In genomic region chr5:14851067-14851422, GRCh38 we compare ENCODE assay signal across 35 cellular contexts. TPM values are rescaled to one million over a fixed set of nuclear protein-coding genes. Genes with fewer than 3 reads are reported as not detected.
DNase-seq lines count a peak whose midpoint lies in the region; ATAC-seq, FAIRE-seq and TF ChIP-seq lines count a peak whose summit lies in the region.
"Had no signal": no experiment of that assay in that cellular context is flagged by ENCODE, and none has a peak within 500 bp of the region (broad histone marks: within the 10 kb centered on the region; RNA-seq: fewer than 3 reads in every experiment).

No MANE protein-coding gene starts in this region.

- no peak overlapping the region for H3K4me3 Mint-ChIP-seq in activated T-cell treated with anti-CD3 and anti-CD28 coated beads, Interleukin-2, amount 50 U/mL, for 24 hours
- H3K4me3 Mint-ChIP-seq in activated T-cell treated with anti-CD3 and anti-CD28 coated beads, Interleukin-2, amount 50 U/mL, for 4 hours: no peak overlapping the region
- H3K4me3 Mint-ChIP-seq: activated CD8-positive, alpha-beta memory T cell treated with anti-CD3 and anti-CD28 coated beads, Interleukin-2, amount 10 ng/mL, durations not matched to agents 7 days and 5 days; activated T-helper 1 cell treated with anti-CD3 and anti-CD28 coated beads, Interleukin-12 subunit alpha, Interleukin-12 subunit beta, Interleukin-2, Interleukin-4 antibody, amounts not matched to agents 30 ng/mL and 10 ng/mL and 1 ng/mL, durations not matched to agents 14 hours and 24 hours and 36 hours; CD8-positive, alpha-beta memory T cell; naive thymus-derived CD4-positive, alpha-beta T cell had no signal

- no peaks in the 10 kb centered on the region for H3K36me3 ChIP-seq in K562 (ENCODE audit: control insufficient read depth, insufficient read depth, low read length)
- no peaks in the 10 kb centered on the region for H3K36me3 ChIP-seq in hepatocyte (replicated peaks; ENCODE audit: insufficient read depth, low read depth)
- H3K36me3 ChIP-seq in gastrocnemius medialis: no peaks in the 10 kb centered on the region
- H3K36me3 ChIP-seq: ovary, WERI-Rb-1 had no signal

- no peak for ATAC-seq in activated T-cell treated with anti-CD3 and anti-CD28 coated beads, Interleukin-2, amount 50 U/mL, for 4 hours
- peak; percentile 52 for ATAC-seq in K562
- ATAC-seq in gastrocnemius medialis: no peak
- no peak for ATAC-seq in GM18519 (IDR thresholded peaks at IDR 0.05; ENCODE audit: low FRiP score, unreplicated experiment)
- ATAC-seq: activated CD8-positive, alpha-beta memory T cell treated with anti-CD3 and anti-CD28 coated beads, Interleukin-2, amount 10 ng/mL, durations not matched to agents 7 days and 5 days; naive thymus-derived CD4-positive, alpha-beta T cell; sciatic nerve had no signal

- peaks cover 13% of the 10 kb centered on the region for H4K20me1 ChIP-seq in K562 (replicated peaks; ENCODE audit: control insufficient read depth, insufficient read depth, low read length)
- H4K20me1 ChIP-seq in hepatocyte (ENCODE audit: insufficient read depth, poor library complexity, severe bottlenecking): no peaks in the 10 kb centered on the region

- no peak for TF ChIP-seq EP300 in K562 (IDR thresholded peaks at IDR 0.05; ENCODE audit: low read length)

- DNase-seq in activated T-cell treated with anti-CD3 and anti-CD28 coated beads, Interleukin-2, amount 50 U/mL, for 24 hours: no peak
- no peak for DNase-seq in activated T-cell treated with anti-CD3 and anti-CD28 coated beads, Interleukin-2, amount 50 U/mL, for 4 hours
- DNase-seq in K562 (ENCODE audit: extremely low read depth in 1 of 4, low spot score in 3 of 4) (no peak), hepatocyte (ENCODE audit: low spot score) (peak; percentile 48), gastrocnemius medialis (no peak), SHP77 treated with DMSO at 0.1 percent for 48 hours (lab: John Stamatoyannopoulos, UW) (no peak), D721Med (ENCODE audit: insufficient read length, low spot score) (no peak)
- DNase-seq: activated CD4-positive, alpha-beta T cell treated with anti-CD3 and anti-CD28 coated beads, Interleukin-2, amount 50 U/mL, for 1 hour; activated CD8-positive, alpha-beta memory T cell treated with anti-CD3 and anti-CD28 coated beads, Interleukin-2, amount 10 ng/mL, durations not matched to agents 7 days and 5 days; activated naive CD4-positive, alpha-beta T cell treated with anti-CD3 and anti-CD28 coated beads, Interleukin-2, amount 50 U/mL, for 16 hours; CD8-positive, alpha-beta memory T cell; central memory CD4-positive, alpha-beta T cell; DMS153; dorsolateral prefrontal cortex; GF-D8; glutamatergic neuron; GOT3; Kasumi-1; left cardiac atrium; naive thymus-derived CD4-positive, alpha-beta T cell; NCI-H187; NCI-H526 treated with DMSO at 0.1 percent for 48 hours; ovary; RPMI8226; stimulated activated CD4-positive, alpha-beta T cell treated with anti-CD3 and anti-CD28 coated beads, Interleukin-15, amount 100 ng/mL, for 24 hours; stomach; T-helper 2 cell; tibial artery; WERI-Rb-1 had no signal

- peaks cover 52% of the 10 kb centered on the region for H3K36me3 Mint-ChIP-seq in activated T-cell treated with anti-CD3 and anti-CD28 coated beads, Interleukin-2, amount 50 U/mL, for 24 hours (ENCODE audit: low read depth)
- peaks cover 27% of the 10 kb centered on the region for H3K36me3 Mint-ChIP-seq in activated T-cell treated with anti-CD3 and anti-CD28 coated beads, Interleukin-2, amount 50 U/mL, for 4 hours (ENCODE audit: insufficient read depth)
- H3K36me3 Mint-ChIP-seq: activated CD8-positive, alpha-beta memory T cell treated with anti-CD3 and anti-CD28 coated beads, Interleukin-2, amount 10 ng/mL, durations not matched to agents 7 days and 5 days had no signal

- no peaks in the 10 kb centered on the region for H3K79me2 ChIP-seq in K562 (ENCODE audit: control insufficient read depth, insufficient read depth, low read length)
- peaks cover 27% of the 10 kb centered on the region for H3K79me2 ChIP-seq in hepatocyte

- no peak overlapping the region for H3K4me3 ChIP-seq in K562
- H3K4me3 ChIP-seq in hepatocyte: no peak overlapping the region
- H3K4me3 ChIP-seq in gastrocnemius medialis: no peak overlapping the region
- H3K4me3 ChIP-seq: dorsolateral prefrontal cortex, ovary, stomach, tibial artery had no signal

- H3K4me1 ChIP-seq in K562 (replicated peaks in 1 of 2; ENCODE audit: control insufficient read depth in 2 of 2, insufficient read depth in 2 of 2, low read length in 2 of 2): no peaks in the 10 kb centered on the region
- peaks cover 23% of the 10 kb centered on the region for H3K4me1 ChIP-seq in hepatocyte (ENCODE audit: insufficient read depth)
- H3K4me1 ChIP-seq in gastrocnemius medialis: peaks cover 49 to 65% of the 10 kb centered on the region in 2 donors

- no peak for TF ChIP-seq POLR2A in K562 (conservative IDR thresholded peaks at IDR 0.05)
- no peak for TF ChIP-seq POLR2A in gastrocnemius medialis (IDR thresholded peaks at IDR 0.05)

- no peaks in the 10 kb centered on the region for H3K9me3 ChIP-seq in K562 (replicated peaks; ENCODE audit: control insufficient read depth, insufficient read depth, low read depth, low read length)
- no peaks in the 10 kb centered on the region for H3K9me3 ChIP-seq in hepatocyte (ENCODE audit: low read depth)
- H3K9me3 ChIP-seq in gastrocnemius medialis: no peaks in the 10 kb centered on the region
- H3K9me3 ChIP-seq: ovary, SK-N-SH, stomach, tibial artery had no signal

- in situ Hi-C loops in K562 (cut with MboI) (no loop called here), gastrocnemius medialis (cut with MboI; ENCODE audit: low sequenced_read_pairs in 4 of 4) (loop anchor here in 2 of 4 donors (25.0 kb wide), 1 partner anchor 114 kb away; no protein-coding TSS in a partner anchor)

- peaks cover 25% of the 10 kb centered on the region for H3K4me1 Mint-ChIP-seq in activated T-cell treated with anti-CD3 and anti-CD28 coated beads, Interleukin-2, amount 50 U/mL, for 24 hours (ENCODE audit: low read depth)
- H3K4me1 Mint-ChIP-seq in activated T-cell treated with anti-CD3 and anti-CD28 coated beads, Interleukin-2, amount 50 U/mL, for 4 hours (ENCODE audit: low read depth): peaks cover 29% of the 10 kb centered on the region
- H3K4me1 Mint-ChIP-seq: activated CD8-positive, alpha-beta memory T cell treated with anti-CD3 and anti-CD28 coated beads, Interleukin-2, amount 10 ng/mL, durations not matched to agents 7 days and 5 days had no signal

- no peak for TF ChIP-seq RAD21 in K562 (CRISPR knock-in tag; conservative IDR thresholded peaks at IDR 0.05 in 1 of 2, IDR thresholded peaks at IDR 0.05 in 1 of 2)

- no peak for FAIRE-seq in K562 (lab: Jason Lieb, UNC)
- no peak for FAIRE-seq in D721Med (lab: Jason Lieb, UNC)
- FAIRE-seq: HTR-8/SVneo had no signal

- H2AFZ ChIP-seq in K562 (ENCODE audit: low read depth, low read length) (no peak overlapping the region), hepatocyte (no peak overlapping the region)

- intact Hi-C loops in K562 (cut with micrococcal nuclease) (no loop called here), gastrocnemius medialis (cut with DNase I; ENCODE audit: low total_unique reads) (no loop called here)

- H3K27ac ChIP-seq in K562 (ENCODE audit: extremely low read depth, low read depth, low read length): no peak overlapping the region
- H3K27ac ChIP-seq in hepatocyte: peak overlapping the region; percentile 10
- H3K27ac ChIP-seq in gastrocnemius medialis: peak overlapping the region in 3 of 4 donors; percentile 57 to 82 (median 79)
- H3K27ac ChIP-seq: 22Rv1, ovary, stomach, tibial artery, WERI-Rb-1 had no signal

- BruUV-seq in K562 (replicated peaks; lab: Mats Ljungman, UMichigan): no TSS peak

- no peaks in the 10 kb centered on the region for H3K27me3 Mint-ChIP-seq in activated T-cell treated with anti-CD3 and anti-CD28 coated beads, Interleukin-2, amount 50 U/mL, for 24 hours
- H3K27me3 Mint-ChIP-seq in activated T-cell treated with anti-CD3 and anti-CD28 coated beads, Interleukin-2, amount 50 U/mL, for 4 hours (ENCODE audit: low read depth): no peaks in the 10 kb centered on the region
- H3K27me3 Mint-ChIP-seq: activated CD8-positive, alpha-beta memory T cell treated with anti-CD3 and anti-CD28 coated beads, Interleukin-2, amount 10 ng/mL, durations not matched to agents 7 days and 5 days; naive thymus-derived CD4-positive, alpha-beta T cell had no signal

- no peak overlapping the region for H3K4me2 ChIP-seq in K562 (ENCODE audit: insufficient read depth, low read length)
- H3K4me2 ChIP-seq in hepatocyte: peak overlapping the region; percentile 33
- H3K4me2 ChIP-seq: SK-N-SH had no signal

- no peaks in the 10 kb centered on the region for H3K9me3 Mint-ChIP-seq in activated T-cell treated with anti-CD3 and anti-CD28 coated beads, Interleukin-2, amount 50 U/mL, for 24 hours
- H3K9me3 Mint-ChIP-seq in activated T-cell treated with anti-CD3 and anti-CD28 coated beads, Interleukin-2, amount 50 U/mL, for 4 hours: no peaks in the 10 kb centered on the region
- H3K9me3 Mint-ChIP-seq: activated T-helper 1 cell treated with anti-CD3 and anti-CD28 coated beads, Interleukin-12 subunit alpha, Interleukin-12 subunit beta, Interleukin-2, Interleukin-4 antibody, amounts not matched to agents 30 ng/mL and 10 ng/mL and 1 ng/mL, durations not matched to agents 14 hours and 24 hours and 36 hours; CD8-positive, alpha-beta memory T cell; naive thymus-derived CD4-positive, alpha-beta T cell had no signal

- TF ChIP-seq CTCF in K562 (IDR thresholded peaks at IDR 0.05 in 2 of 3, conservative IDR thresholded peaks at IDR 0.05 in 1 of 3; ENCODE audit: insufficient read depth in 2 of 3, low read depth in 1 of 3, low read length in 3 of 3): no peak
- no peak for TF ChIP-seq CTCF in hepatocyte (IDR thresholded peaks at IDR 0.05; ENCODE audit: poor library complexity)
- TF ChIP-seq CTCF in gastrocnemius medialis (IDR thresholded peaks at IDR 0.05 in 4 of 5, conservative IDR thresholded peaks at IDR 0.05 in 1 of 5): no peak
- no peak for TF ChIP-seq CTCF in D721Med (IDR thresholded peaks at IDR 0.05; ENCODE audit: insufficient read depth, missing control alignments)

- H3K9me2 ChIP-seq in hepatocyte (replicated peaks; ENCODE audit: insufficient read depth): no peaks in the 10 kb centered on the region
- H3K9me2 ChIP-seq: SK-N-SH had no signal

- no peak overlapping the region for H3K9ac ChIP-seq in K562 (ENCODE audit: insufficient read depth in 1 of 2, low read depth in 2 of 2, low read length in 2 of 2)
- H3K9ac ChIP-seq: SK-N-SH had no signal

- peak overlapping the region; percentile 10 for H3K27ac Mint-ChIP-seq in activated T-cell treated with anti-CD3 and anti-CD28 coated beads, Interleukin-2, amount 50 U/mL, for 24 hours
- H3K27ac Mint-ChIP-seq: activated CD8-positive, alpha-beta memory T cell treated with anti-CD3 and anti-CD28 coated beads, Interleukin-2, amount 10 ng/mL, durations not matched to agents 7 days and 5 days; activated T-helper 1 cell treated with anti-CD3 and anti-CD28 coated beads, Interleukin-12 subunit alpha, Interleukin-12 subunit beta, Interleukin-2, Interleukin-4 antibody, amounts not matched to agents 30 ng/mL and 10 ng/mL and 1 ng/mL, durations not matched to agents 14 hours and 24 hours and 36 hours had no signal

- CTCF ChIA-PET in K562 (lab: Yijun Ruan, JAX; ENCODE audit: low intra/inter-chr PET ratio): no interaction called here

- H3K9me1 ChIP-seq in K562 (ENCODE audit: control insufficient read depth, insufficient read depth, low read length): no peaks in the 10 kb centered on the region

- H3K27me3 ChIP-seq in K562 (ENCODE audit: control insufficient read depth in 2 of 2, insufficient read depth in 2 of 2, low read length in 2 of 2) (peaks cover 17 to 32% of the 10 kb centered on the region in 2 experiments), hepatocyte (no peaks in the 10 kb centered on the region), gastrocnemius medialis (no peaks in the 10 kb centered on the region)
- H3K27me3 ChIP-seq: dorsolateral prefrontal cortex, ovary, stomach, tibial artery had no signal

- 1% methylated on average over 4 of the region's 4 CpGs for WGBS in K562 (ENCODE audit: insufficient coverage, low coverage, missing lambda C conversion rate)
- 41% methylated on average over 4 of the region's 4 CpGs for WGBS in hepatocyte (ENCODE audit: low lambda C conversion rate, missing lambda C conversion rate)

- POLR2A ChIA-PET in K562 (lab: Yijun Ruan, JAX): interaction anchor here (1.4 kb wide), 1 partner anchor 19 kb away, joined by 4 read pairs; no protein-coding TSS in a partner anchor

RNA-seq across cellular contexts. Expression of gene ANKH, which starts 20.5 kb away (rescaled TPM):
- total RNA-seq in activated T-cell treated with anti-CD3 and anti-CD28 coated beads, Interleukin-2, amount 50 U/mL, for 4 hours: 100 to 1,000 TPM in 2 of 3 donors, 10 to 100 TPM in 1; 83.1 to 102 (median 101) TPM
- 15.5 and 25.4 TPM in 2 replicates for total RNA-seq in K562 (2011; cell fraction: chromatin; rRNA removed; ENCODE audit: low replicate concordance)
- 13.8 and 14.9 TPM in 2 replicates for total RNA-seq in K562 (2011; cell fraction: nucleolus; rRNA removed)
- 20.8 and 36.6 TPM in 2 replicates for total RNA-seq in K562 (2011; cell fraction: nucleoplasm; rRNA removed)
- 1.3 and 3.1 TPM in 2 replicates for total RNA-seq in K562 (2014; rRNA removed)
- 4.4 and 4.5 TPM in 2 replicates for total RNA-seq in K562 (2014; rRNA removed; fragmentation: Illumina TruSeq; extraction: Trizol)
- total RNA-seq in K562 (2015; rRNA removed; fragmentation: Illumina TruSeq; extraction: Trizol): 2.8 and 3.2 TPM in 2 replicates
- 12.2 and 13.4 TPM in 2 replicates for total RNA-seq in K562 (2021)
- polyA plus RNA-seq in K562 (2011; rRNA removed): 8.8 and 9.2 TPM in 2 replicates
- 8.2 and 8.9 TPM in 2 replicates for polyA plus RNA-seq in K562 (2011; cell fraction: cytosol; rRNA removed)
- polyA plus RNA-seq in K562 (2011; cell fraction: nucleus; rRNA removed): 6.1 and 6.8 TPM in 2 replicates
- polyA plus RNA-seq in K562 (2012): 6.7 and 8.7 TPM in 2 replicates
- 5.9 and 9.9 TPM in 2 replicates for polyA plus RNA-seq in K562 (2014; fragmentation: Illumina TruSeq; extraction: Trizol)
- under 1 TPM; 0.79 to 0.99 TPM for polyA plus RNA-seq in K562 (2014; fragmentation: Nextera tagmentation; extraction: Ambion mirVana)
- polyA plus RNA-seq in K562 (2014; rRNA removed): 7.2 and 8.5 TPM in 2 replicates
- 7.1 and 7.9 TPM in 2 replicates for polyA minus RNA-seq in K562 (2011; rRNA and poly(A)+ RNA removed)
- 5.2 and 7.8 TPM in 2 replicates for polyA minus RNA-seq in K562 (2011; cell fraction: cytosol; rRNA and poly(A)+ RNA removed)
- polyA minus RNA-seq in K562 (2011; cell fraction: nucleus; rRNA and poly(A)+ RNA removed): 8.1 and 9.0 TPM in 2 replicates
- total RNA-seq in hepatocyte: 23.6 and 29.9 TPM in 2 replicates
- 27.6 and 28.9 TPM in 2 replicates for polyA plus RNA-seq in hepatocyte
- 10 to 100 TPM; 33.5 to 52.1 (median 36.0) TPM for total RNA-seq in gastrocnemius medialis
